19 cellular contexts compared by ENCODE assay signal in the genomic region with DNA sequence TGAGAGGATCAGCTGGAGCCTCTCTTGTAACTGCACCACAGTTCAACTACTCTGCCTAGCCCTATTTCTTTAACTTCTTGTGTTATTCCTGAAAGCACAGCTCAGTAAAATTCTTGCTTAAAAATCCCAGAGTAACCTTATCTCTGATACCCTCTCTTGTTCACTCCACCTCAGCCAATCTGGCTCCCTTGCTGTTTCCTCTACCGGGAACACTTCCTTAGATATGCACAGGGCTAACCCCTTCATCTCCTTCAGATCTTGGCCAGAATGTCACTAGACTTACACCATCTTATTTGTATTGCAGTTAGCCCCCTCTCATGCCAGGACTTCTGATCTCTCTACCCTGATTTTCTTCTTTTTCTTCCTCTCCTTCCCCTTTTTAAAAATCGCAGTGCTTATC.
"Had no signal": no experiment of that assay in that cellular context is flagged by ENCODE, and none has a peak within 500 bp of the region (broad histone marks: within the 10 kb centered on the region; RNA-seq: fewer than 3 reads in every experiment).

No MANE protein-coding gene starts in this region.

- H3K9me3 ChIP-seq: left ventricle myocardium inferior, lower lobe of right lung, spleen had no signal

- H3K4me1 ChIP-seq: foreskin keratinocyte had no signal

- H3K36me3 ChIP-seq: left ventricle myocardium inferior, lower lobe of right lung, spleen had no signal

- H3K4me3 ChIP-seq: hepatocyte, left ventricle myocardium inferior, lower lobe of right lung, spleen had no signal

- DNase-seq: effector memory CD8-positive, alpha-beta T cell; erythroblast; foreskin keratinocyte; head of caudate nucleus; kidney; left cardiac atrium; left ventricle myocardium inferior; lower lobe of right lung; midbrain; spleen; stimulated activated CD4-positive, alpha-beta T cell treated with anti-CD3 and anti-CD28 coated beads, Interleukin-15, amount 100 ng/mL, for 24 hours; stimulated activated CD4-positive, alpha-beta T cell treated with anti-CD3 and anti-CD28 coated beads, Interleukin-1b, Interleukin-23, amount 100 ng/mL, for 48 hours; stimulated activated CD4-positive, alpha-beta T cell treated with anti-CD3 and anti-CD28 coated beads, Interleukin-4, amount 100 ng/mL, for 24 hours; stimulated activated naive CD4-positive, alpha-beta T cell treated with Interleukin-2 at 50 U/mL for 16 hours; trophoblast cell had no signal

- H3K27ac Mint-ChIP-seq: effector memory CD8-positive, alpha-beta T cell; memory B cell; natural killer cell treated with Interleukin-12 subunit alpha and Interleukin-12 subunit beta and Interleukin-15 and Interleukin-18, amount 100 ng/mL, for 72 hours had no signal

- ATAC-seq: effector memory CD8-positive, alpha-beta T cell; foreskin keratinocyte; left cardiac atrium; lower lobe of right lung; natural killer cell treated with Interleukin-12 subunit alpha and Interleukin-12 subunit beta and Interleukin-15 and Interleukin-18, amount 100 ng/mL, for 72 hours; sciatic nerve had no signal

- H3K4me2 ChIP-seq: hepatocyte had no signal

- H3K36me3 Mint-ChIP-seq: natural killer cell treated with Interleukin-12 subunit alpha and Interleukin-12 subunit beta and Interleukin-15 and Interleukin-18, amount 100 ng/mL, for 72 hours had no signal

- H3K9me3 Mint-ChIP-seq: effector memory CD8-positive, alpha-beta T cell; memory B cell; natural killer cell treated with Interleukin-12 subunit alpha and Interleukin-12 subunit beta and Interleukin-15 and Interleukin-18, amount 100 ng/mL, for 72 hours had no signal

- H3K4me3 Mint-ChIP-seq: effector memory CD8-positive, alpha-beta T cell; memory B cell; natural killer cell treated with Interleukin-12 subunit alpha and Interleukin-12 subunit beta and Interleukin-15 and Interleukin-18, amount 100 ng/mL, for 72 hours had no signal

- H2AFZ ChIP-seq: hepatocyte had no signal

- FAIRE-seq: kidney had no signal

- H3K27ac ChIP-seq: foreskin keratinocyte, hepatocyte, left ventricle myocardium inferior, lower lobe of right lung, spleen had no signal
